In genomic region chr4:23373269-23373668, GRCh38 we compare ENCODE assay signal across 9 cellular contexts.
DNase-seq lines count a peak whose midpoint lies in the region; ATAC-seq and TF ChIP-seq lines count a peak whose summit lies in the region.
"Had no signal": no experiment of that assay in that cellular context is flagged by ENCODE, and none has a peak within 500 bp of the region (broad histone marks: within the 10 kb centered on the region; RNA-seq: fewer than 3 reads in every experiment).

No MANE protein-coding gene starts in this region.

- no peaks in the 10 kb centered on the region for H3K9me3 Mint-ChIP-seq in activated naive CD8-positive, alpha-beta T cell treated with anti-CD3 and anti-CD28 coated beads, Interleukin-2, amount 50 U/mL, for 24 hours
- no peaks in the 10 kb centered on the region for H3K9me3 Mint-ChIP-seq in activated naive CD8-positive, alpha-beta T cell treated with anti-CD3 and anti-CD28 coated beads for 36 hours
- H3K9me3 Mint-ChIP-seq in type B pancreatic cell = no peaks in the 10 kb centered on the region
- peaks cover 4 to 35% of the 10 kb centered on the region in 2 donors for H3K9me3 Mint-ChIP-seq in effector memory CD8-positive, alpha-beta T cell

- no peaks in the 10 kb centered on the region for H3K36me3 Mint-ChIP-seq in activated naive CD8-positive, alpha-beta T cell treated with anti-CD3 and anti-CD28 coated beads, Interleukin-2, amount 50 U/mL, for 24 hours (ENCODE audit: low read depth)
- H3K36me3 Mint-ChIP-seq in activated naive CD8-positive, alpha-beta T cell treated with anti-CD3 and anti-CD28 coated beads for 36 hours = no peaks in the 10 kb centered on the region
- no peaks in the 10 kb centered on the region for H3K36me3 Mint-ChIP-seq in type B pancreatic cell
- H3K36me3 Mint-ChIP-seq in effector memory CD8-positive, alpha-beta T cell (ENCODE audit: insufficient read depth) = no peaks in the 10 kb centered on the region

- H3K4me1 Mint-ChIP-seq in activated naive CD8-positive, alpha-beta T cell treated with anti-CD3 and anti-CD28 coated beads, Interleukin-2, amount 50 U/mL, for 24 hours = peaks cover 4% of the 10 kb centered on the region
- no peaks in the 10 kb centered on the region for H3K4me1 Mint-ChIP-seq in activated naive CD8-positive, alpha-beta T cell treated with anti-CD3 and anti-CD28 coated beads for 36 hours
- peaks cover 7% of the 10 kb centered on the region for H3K4me1 Mint-ChIP-seq in type B pancreatic cell (ENCODE audit: unreplicated experiment)
- H3K4me1 Mint-ChIP-seq in effector memory CD8-positive, alpha-beta T cell (ENCODE audit: low read depth in 2 of 2) = no peaks in the 10 kb centered on the region

- H3K27me3 Mint-ChIP-seq in activated naive CD8-positive, alpha-beta T cell treated with anti-CD3 and anti-CD28 coated beads, Interleukin-2, amount 50 U/mL, for 24 hours = no peaks in the 10 kb centered on the region
- no peaks in the 10 kb centered on the region for H3K27me3 Mint-ChIP-seq in activated naive CD8-positive, alpha-beta T cell treated with anti-CD3 and anti-CD28 coated beads for 36 hours
- H3K27me3 Mint-ChIP-seq in type B pancreatic cell = no peaks in the 10 kb centered on the region
- no peaks in the 10 kb centered on the region for H3K27me3 Mint-ChIP-seq in effector memory CD8-positive, alpha-beta T cell

- no peak overlapping the region for H3K27ac Mint-ChIP-seq in activated naive CD8-positive, alpha-beta T cell treated with anti-CD3 and anti-CD28 coated beads, Interleukin-2, amount 50 U/mL, for 24 hours
- no peak overlapping the region for H3K27ac Mint-ChIP-seq in activated naive CD8-positive, alpha-beta T cell treated with anti-CD3 and anti-CD28 coated beads for 36 hours
- H3K27ac Mint-ChIP-seq in type B pancreatic cell = peak overlapping the region; percentile 6
- H3K27ac Mint-ChIP-seq in effector memory CD8-positive, alpha-beta T cell = no peak overlapping the region

- H3K4me3 ChIP-seq in astrocyte of the cerebellum (ENCODE audit: low read depth, low read length) = no peak overlapping the region
- no peak overlapping the region for H3K4me3 ChIP-seq in foreskin fibroblast (ENCODE audit: low read depth in 1 of 2, low read length in 2 of 2)

- no peak for TF ChIP-seq CTCF in astrocyte of the cerebellum (IDR thresholded peaks at IDR 0.05; ENCODE audit: low read depth, low read length, missing control alignments)
- no peak for TF ChIP-seq CTCF in type B pancreatic cell (conservative IDR thresholded peaks at IDR 0.05)
- no peak for TF ChIP-seq CTCF in foreskin fibroblast (IDR thresholded peaks at IDR 0.05; ENCODE audit: low read depth, low read length)

- no peak overlapping the region for H3K4me3 Mint-ChIP-seq in activated naive CD8-positive, alpha-beta T cell treated with anti-CD3 and anti-CD28 coated beads, Interleukin-2, amount 50 U/mL, for 24 hours
- H3K4me3 Mint-ChIP-seq in activated naive CD8-positive, alpha-beta T cell treated with anti-CD3 and anti-CD28 coated beads for 36 hours = no peak overlapping the region
- H3K4me3 Mint-ChIP-seq in type B pancreatic cell = no peak overlapping the region
- no peak overlapping the region for H3K4me3 Mint-ChIP-seq in effector memory CD8-positive, alpha-beta T cell

- DNase-seq in activated naive CD8-positive, alpha-beta T cell treated with anti-CD3 and anti-CD28 coated beads, Interleukin-2, amount 50 U/mL, for 24 hours = peak; percentile 2
- no peak for DNase-seq in activated naive CD8-positive, alpha-beta T cell treated with anti-CD3 and anti-CD28 coated beads for 36 hours
- peak; percentile 51 for DNase-seq in astrocyte of the cerebellum (ENCODE audit: low read depth)
- DNase-seq in kidney glomerular epithelial cell (lab: John Stamatoyannopoulos, UW) = peak; percentile 70
- DNase-seq in type B pancreatic cell (ENCODE audit: extremely low spot score, unreplicated experiment) = no peak
- no peak for DNase-seq in effector memory CD8-positive, alpha-beta T cell
- DNase-seq in foreskin fibroblast = no peak
- DNase-seq: hippocampal formation had no signal

- peak; percentile 95 for ATAC-seq in activated naive CD8-positive, alpha-beta T cell treated with anti-CD3 and anti-CD28 coated beads, Interleukin-2, amount 50 U/mL, for 24 hours
- ATAC-seq in effector memory CD8-positive, alpha-beta T cell (replicated peaks) = no peak
- no peak for ATAC-seq in HG03432 (IDR thresholded peaks at IDR 0.05; ENCODE audit: unreplicated experiment)

- in situ Hi-C loops in astrocyte of the cerebellum (cut with HindIII; ENCODE audit: low sequenced_read_pairs) = no loop called here

Comparison
In these comparisons a context has a peak if more than half of its experiments do, and no peak if none do; other contexts are left out.
1. DNase-seq: peak in activated naive CD8-positive, alpha-beta T cell treated with anti-CD3 and anti-CD28 coated beads, Interleukin-2, amount 50 U/mL, for 24 hours (single experiment), astrocyte of the cerebellum (single experiment) and kidney glomerular epithelial cell (single experiment); none in activated naive CD8-positive, alpha-beta T cell treated with anti-CD3 and anti-CD28 coated beads for 36 hours (single experiment), type B pancreatic cell (single experiment), effector memory CD8-positive, alpha-beta T cell (0 of 3) and foreskin fibroblast (0 of 2).